In genomic region chr1:85581138-85581801, GRCh38 we compare ENCODE assay signal across 8 cellular contexts. TPM values are rescaled to one million over a fixed set of nuclear protein-coding genes. Genes with fewer than 3 reads are reported as not detected.
DNase-seq lines count a peak whose midpoint lies in the region; TF ChIP-seq lines count a peak whose summit lies in the region.

No MANE protein-coding gene starts in this region.

- BruUV-seq in A673 (replicated peaks; lab: Mats Ljungman, UMichigan), result no TSS peak

- H3K36me3 ChIP-seq in A673 (ENCODE audit: insufficient read depth, low read length, poor library complexity, severe bottlenecking) (peaks cover 11% of the 10 kb centered on the region), mucosa of stomach (ENCODE audit: control insufficient read depth, insufficient read depth, low read length) (no peaks in the 10 kb centered on the region), thymus (ENCODE audit: control insufficient read depth, insufficient read depth) (no peaks in the 10 kb centered on the region)

- H3K4me1 ChIP-seq in A673 (ENCODE audit: insufficient read depth, low read length, poor library complexity, severe bottlenecking), result peaks cover 46% of the 10 kb centered on the region
- H3K4me1 ChIP-seq in mucosa of stomach (ENCODE audit: control insufficient read depth, insufficient read depth, low read length), result peaks cover 10% of the 10 kb centered on the region
- peaks cover 4% of the 10 kb centered on the region for H3K4me1 ChIP-seq in thymus (ENCODE audit: control insufficient read depth, insufficient read depth, low read length)

- POLR2A ChIA-PET in A673 (lab: Charles Lee; ENCODE audit: low non-redundant PET), result interaction anchor here (0.6 to 1.0 kb wide), 6 partner anchors 25 to 997 kb away, joined by 3 to 5 read pairs (median 3); no protein-coding TSS in a partner anchor

- TF ChIP-seq CTCF in A673 (conservative IDR thresholded peaks at IDR 0.05; ENCODE audit: low read depth, low read length) (peak; percentile 86), GM12874 (IDR thresholded peaks at IDR 0.05; ENCODE audit: insufficient read depth, low read depth, low read length) (peak; percentile 77), VCaP (conservative IDR thresholded peaks at IDR 0.05) (peak; percentile 95), epithelial cell of proximal tubule (conservative IDR thresholded peaks at IDR 0.05; ENCODE audit: low read depth, low read length) (peak; percentile 72)

- intact Hi-C loops in A673 (cut with micrococcal nuclease; ENCODE audit: unreplicated experiment), result loop anchor here (1.0 to 5.0 kb wide), 4 partner anchors 111 to 273 kb away; partner anchors contain the start of gene ZNHIT6

- H3K27ac ChIP-seq in A673 (ENCODE audit: low read depth, low read length, poor library complexity, severe bottlenecking) (peak overlapping the region; percentile 98), VCaP (peak overlapping the region; percentile 91), thymus (ENCODE audit: low read depth) (peak overlapping the region; percentile 71)

- H3K9ac ChIP-seq in mucosa of stomach (ENCODE audit: low read length), result peak overlapping the region; percentile 84

- H3K9me3 ChIP-seq in A673 (ENCODE audit: low read depth, low read length, poor library complexity, severe bottlenecking), result no peaks in the 10 kb centered on the region
- H3K9me3 ChIP-seq in mucosa of stomach (ENCODE audit: control insufficient read depth, low read length), result no peaks in the 10 kb centered on the region
- no peaks in the 10 kb centered on the region for H3K9me3 ChIP-seq in thymus (ENCODE audit: control insufficient read depth)

- H3K4me3 ChIP-seq in A673 (ENCODE audit: low read depth, low read length, poor library complexity, severe bottlenecking) (peak overlapping the region; percentile 83), epithelial cell of proximal tubule (ENCODE audit: low read depth, low read length) (peak overlapping the region; percentile 92), mucosa of stomach (ENCODE audit: low read length) (peak overlapping the region; percentile 94), thymus (ENCODE audit: low read length) (peak overlapping the region; percentile 44)

- CTCF ChIA-PET in A673 (lab: Charles Lee), result interaction anchor here (0.5 to 2.0 kb wide), 4 partner anchors 14 to 137 kb away, joined by 3 to 7 read pairs (median 5); no protein-coding TSS in a partner anchor

- no peaks in the 10 kb centered on the region for H3K27me3 ChIP-seq in A673 (replicated peaks; ENCODE audit: insufficient read depth, low read depth, low read length, poor library complexity)
- H3K27me3 ChIP-seq in mucosa of stomach (ENCODE audit: control insufficient read depth, insufficient read depth, low read length), result peaks cover 37% of the 10 kb centered on the region
- peaks cover 57% of the 10 kb centered on the region for H3K27me3 ChIP-seq in thymus (ENCODE audit: control insufficient read depth, insufficient read depth)

- WGBS in thymus, result 5% methylated on average over 45 of the region's 45 CpGs

- DNase-seq in A673 (ENCODE audit: low spot score) (peak; percentile 91), LoVo (ENCODE audit: low spot score) (peak; percentile 66), epithelial cell of proximal tubule (ENCODE audit: low read depth) (no peak), AG20443 (ENCODE audit: low spot score) (no peak)

RNA-seq across cellular contexts. Expression of gene CCN1, which starts 0.7 kb away (rescaled TPM):
- total RNA-seq in A673 (2021), result 13.5 and 24.3 TPM in 2 replicates
- total RNA-seq in epithelial cell of proximal tubule, result 148 and 348 TPM in 2 replicates
- 75.8 TPM for polyA plus RNA-seq in thymus

Comparison
In these comparisons a context has a peak if more than half of its experiments do, and no peak if none do; other contexts are left out.
1. DNase-seq: peak in A673 (single experiment) and LoVo (single experiment); none in epithelial cell of proximal tubule (single experiment) and AG20443 (single experiment).
2. H3K4me3 ChIP-seq: peak in every context shown above with its lines; median percentile 94 in mucosa of stomach; 92 in epithelial cell of proximal tubule; 83 in A673; 44 in thymus.
3. Peak in every context shown above with its lines, with median percentiles within 50 percentile points of each other: H3K27ac ChIP-seq and CTCF ChIP-seq.